17 cellular contexts compared by ENCODE assay signal in the genomic region with DNA sequence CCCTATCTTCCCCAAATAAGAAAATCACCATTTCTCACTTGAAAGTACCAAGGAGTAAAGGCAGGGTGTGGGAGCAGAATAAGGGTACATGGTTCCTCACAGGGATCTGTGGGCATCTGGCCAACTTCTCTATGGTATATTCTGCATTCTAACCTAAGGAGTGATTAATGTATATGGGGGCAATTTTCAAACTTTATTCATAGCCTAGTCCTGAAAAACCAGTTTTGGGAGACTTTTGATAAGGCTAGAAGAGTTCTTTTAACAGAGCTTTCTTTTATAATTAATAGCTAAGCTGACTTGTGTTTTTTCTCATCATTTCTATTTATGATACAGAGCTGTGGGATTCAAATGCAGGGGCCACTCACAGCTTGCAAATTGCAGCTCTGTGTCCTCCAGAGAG. TPM values are rescaled to one million over a fixed set of nuclear protein-coding genes. Genes with fewer than 3 reads are reported as not detected.
"Had no signal": no experiment of that assay in that cellular context is flagged by ENCODE, and none has a peak within 500 bp of the region (broad histone marks: within the 10 kb centered on the region; RNA-seq: fewer than 3 reads in every experiment).

No MANE protein-coding gene starts in this region.

- H3K36me3 ChIP-seq: brain microvascular endothelial cell, gastroesophageal sphincter, tibial artery, WERI-Rb-1 had no signal

- H3K27me3 ChIP-seq: brain microvascular endothelial cell had no signal

- H3K9me3 ChIP-seq: gastroesophageal sphincter, mucosa of descending colon, tibial artery had no signal

- H3K4me3 ChIP-seq: gastroesophageal sphincter, lung, mucosa of descending colon, tibial artery had no signal

- H3K27ac ChIP-seq: brain microvascular endothelial cell, gastroesophageal sphincter, tibial artery, WERI-Rb-1 had no signal

- H3K4me1 ChIP-seq: gastroesophageal sphincter, tibial artery had no signal

- ATAC-seq: activated CD4-positive, alpha-beta T cell treated with anti-CD3 and anti-CD28 coated beads for 36 hours; gastroesophageal sphincter; natural killer cell; right cardiac atrium; stimulated activated effector memory CD8-positive, alpha-beta T cell treated with anti-CD3 and anti-CD28 coated beads, Interleukin-12 subunit alpha, Interleukin-12 subunit beta, amount 100 ng/mL, for 72 hours; T-cell had no signal

- DNase-seq: activated CD4-positive, alpha-beta memory T cell treated with anti-CD3 and anti-CD28 coated beads, Interleukin-2, amount 10 ng/mL, durations not matched to agents 7 days and 5 days; activated CD4-positive, alpha-beta T cell treated with anti-CD3 and anti-CD28 coated beads for 36 hours; activated gamma-delta T cell; activated naive CD8-positive, alpha-beta T cell treated with anti-CD3 and anti-CD28 coated beads for 36 hours; activated T-cell treated with anti-CD3 and anti-CD28 coated beads, Interleukin-2, amount 50 U/mL, for 48 hours; brain microvascular endothelial cell; mucosa of descending colon; natural killer cell; right cardiac atrium; T-cell; tibial artery; WERI-Rb-1 had no signal

RNA-seq across cellular contexts. Expression of a gene that starts 0.9 kb away (rescaled TPM):
- total RNA-seq: activated CD4-positive, alpha-beta memory T cell treated with anti-CD3 and anti-CD28 coated beads, Interleukin-2, amount 10 ng/mL, durations not matched to agents 7 days and 5 days; activated CD4-positive, alpha-beta T cell treated with anti-CD3 and anti-CD28 coated beads for 36 hours; activated naive CD8-positive, alpha-beta T cell treated with anti-CD3 and anti-CD28 coated beads for 36 hours; chondrocyte; natural killer cell; posterior vena cava; right cardiac atrium had no signal
